Comparison of ENCODE assay signal across 4 cellular contexts in genomic region chr17:19129500-19129899, GRCh38. TPM values are rescaled to one million over a fixed set of nuclear protein-coding genes. Genes with fewer than 3 reads are reported as not detected.
"Had no signal": no experiment of that assay in that cellular context is flagged by ENCODE, and none has a peak within 500 bp of the region (broad histone marks: within the 10 kb centered on the region; RNA-seq: fewer than 3 reads in every experiment).

No MANE protein-coding gene starts in this region.

RNA-seq across cellular contexts. Expression of gene GRAPL, which starts 2.1 kb away (rescaled TPM):
- total RNA-seq: body of pancreas had no signal
- polyA plus RNA-seq: aorta, cardiac muscle cell, fibroblast of lung had no signal
